Comparison of ENCODE assay signal across 19 cellular contexts in genomic region chr3:169034401-169034800, GRCh38.
DNase-seq lines count a peak whose midpoint lies in the region; ATAC-seq and TF ChIP-seq lines count a peak whose summit lies in the region.
"Had no signal": no experiment of that assay in that cellular context is flagged by ENCODE, and none has a peak within 500 bp of the region (broad histone marks: within the 10 kb centered on the region; RNA-seq: fewer than 3 reads in every experiment).

No MANE protein-coding gene starts in this region.

- no peak overlapping the region for H3K18ac ChIP-seq in IMR-90 (ENCODE audit: low read depth, low read length)

- no peak overlapping the region for H3K4ac ChIP-seq in IMR-90 (ENCODE audit: low read depth, low read length)

- H3K9me1 ChIP-seq in IMR-90 (ENCODE audit: insufficient read depth, low read length), result no peaks in the 10 kb centered on the region

- in situ Hi-C loops in IMR-90 (cut with MboI; ENCODE audit: low sequenced_read_pairs), result loop anchor here (25.0 kb wide), 1 partner anchor 628 kb away; the partner anchor contains the start of gene MECOM

- H3K9ac ChIP-seq in IMR-90 (ENCODE audit: low read depth, low read length), result no peak overlapping the region

- H2AK9ac ChIP-seq in IMR-90 (replicated peaks; ENCODE audit: low read depth, low read length, poor library complexity), result no peak overlapping the region

- H2BK5ac ChIP-seq in IMR-90 (ENCODE audit: low read depth, low read length, poor library complexity, severe bottlenecking), result no peak overlapping the region

- no peaks in the 10 kb centered on the region for H3K9me3 ChIP-seq in IMR-90 (ENCODE audit: control insufficient read depth, insufficient read depth, low read length)
- H3K9me3 ChIP-seq: gastroesophageal sphincter, suprapubic skin had no signal

- TF ChIP-seq CTCF in AG10803 (conservative IDR thresholded peaks at IDR 0.05; ENCODE audit: low read length), result no peak
- TF ChIP-seq CTCF in IMR-90 (conservative IDR thresholded peaks at IDR 0.05; ENCODE audit: low read depth, low read length), result no peak
- TF ChIP-seq CTCF in GM10248 (IDR thresholded peaks at IDR 0.05; ENCODE audit: control extremely low read depth, extremely low read depth, low read depth, missing control alignments), result no peak

- DNase-seq in AG10803 (ENCODE audit: low read depth), result peak; percentile 60
- peak; percentile 67 for DNase-seq in IMR-90
- DNase-seq in dedifferentiated amniotic fluid mesenchymal stem cell (ENCODE audit: extremely low spot score), result peak; percentile 25
- DNase-seq in iris pigment epithelial cell (ENCODE audit: low read depth), result peak; percentile 67
- DNase-seq in CD1c-positive myeloid dendritic cell (ENCODE audit: extremely low spot score), result no peak
- DNase-seq in GM10248 (ENCODE audit: extremely low spot score), result no peak
- DNase-seq in stimulated activated CD8-positive, alpha-beta memory T cell treated with anti-CD3 and anti-CD28 coated beads, Interleukin-4, amount 100 ng/mL, for 48 hours, result no peak
- DNase-seq: activated CD4-positive, alpha-beta T cell treated with anti-CD3 and anti-CD28 coated beads for 36 hours; CD4-positive, alpha-beta T cell; mesenchymal stem cell; naive thymus-derived CD4-positive, alpha-beta T cell; right cardiac atrium; SHP77; stimulated activated CD4-positive, alpha-beta T cell treated with anti-CD3 and anti-CD28 coated beads, Interleukin-15, amount 100 ng/mL, for 24 hours had no signal

- H3K23ac ChIP-seq in IMR-90 (ENCODE audit: low read depth, low read length), result no peak overlapping the region

- H3K36me3 ChIP-seq in IMR-90 (ENCODE audit: control insufficient read depth, insufficient read depth, low read length), result no peaks in the 10 kb centered on the region
- H3K36me3 ChIP-seq: gastroesophageal sphincter, suprapubic skin had no signal

- TF ChIP-seq RAD21 in IMR-90 (IDR thresholded peaks at IDR 0.05; ENCODE audit: low read length), result no peak

- BruUV-seq in IMR-90 (replicated peaks; lab: Mats Ljungman, UMichigan), result no TSS peak

- no peak overlapping the region for H3K4me2 ChIP-seq in IMR-90 (ENCODE audit: low read depth, low read length)

- intact Hi-C loops in IMR-90 (cut with micrococcal nuclease), result loop anchor here (1.0 kb wide), 1 partner anchor 48 kb away; no protein-coding TSS in a partner anchor

- dilution Hi-C loops in IMR-90 (cut with HindIII; ENCODE audit: low sequenced_read_pairs, unreplicated experiment), result no loop called here

- no peak overlapping the region for H2AK5ac ChIP-seq in IMR-90 (ENCODE audit: low read depth, low read length)

- TF ChIP-seq POLR2A in IMR-90 (IDR thresholded peaks at IDR 0.05; ENCODE audit: low read depth, low read length), result no peak

- WGBS in IMR-90 (ENCODE audit: extremely low coverage in 2 of 2, insufficient read length in 1 of 2), 2 experiments, result no CpG with 5 or more reads among the region's 1 CpG

- H2BK15ac ChIP-seq in IMR-90 (ENCODE audit: low read depth, low read length), result no peak overlapping the region

- peak overlapping the region; percentile 40 for H2AFZ ChIP-seq in IMR-90 (replicated peaks; ENCODE audit: low read length, poor library complexity)

- peak; percentile 69 for ATAC-seq in IMR-90 (ENCODE audit: low read depth)
- no peak for ATAC-seq in HG02870 (IDR thresholded peaks at IDR 0.05; ENCODE audit: unreplicated experiment)
- ATAC-seq: activated CD4-positive, alpha-beta T cell treated with anti-CD3 and anti-CD28 coated beads for 36 hours; activated naive CD4-positive, alpha-beta T cell treated with anti-CD3 and anti-CD28 coated beads, Interleukin-2, amount 50 U/mL, for 72 hours; gastroesophageal sphincter; HCT116; naive thymus-derived CD4-positive, alpha-beta T cell; right cardiac atrium had no signal

- no peak overlapping the region for H3K56ac ChIP-seq in IMR-90 (ENCODE audit: extremely low read depth, insufficient read depth, low read length)

- no peak overlapping the region for H4K5ac ChIP-seq in IMR-90 (ENCODE audit: low read depth, low read length)

- H4K20me1 ChIP-seq in IMR-90 (ENCODE audit: insufficient read depth, low read length), result no peaks in the 10 kb centered on the region

- H2BK20ac ChIP-seq in IMR-90 (ENCODE audit: low read depth, low read length), result no peak overlapping the region

- CTCF ChIA-PET in IMR-90 (lab: Yijun Ruan, JAX) (no interaction called here), GM10248 (lab: Yijun Ruan, JAX) (interaction anchor here (1.7 kb wide), 1 partner anchor 13 kb away, joined by 4 read pairs; no protein-coding TSS in a partner anchor)

- POLR2A ChIA-PET in IMR-90 (lab: Charles Lee; ENCODE audit: unreplicated experiment) (no interaction called here), GM10248 (lab: Yijun Ruan, JAX) (no interaction called here)

- no peaks in the 10 kb centered on the region for H3K79me1 ChIP-seq in IMR-90 (ENCODE audit: low read depth in 1 of 2, low read length in 2 of 2)

- no peak overlapping the region for H3K14ac ChIP-seq in IMR-90 (replicated peaks; ENCODE audit: low read depth, low read length)

- H3K27ac ChIP-seq in IMR-90 (ENCODE audit: insufficient read depth, low read length), result no peak overlapping the region
- H3K27ac ChIP-seq: gastroesophageal sphincter, suprapubic skin had no signal

- H2BK120ac ChIP-seq in IMR-90 (ENCODE audit: low read depth, low read length), result no peak overlapping the region

- H3K4me3 ChIP-seq in AG10803 (ENCODE audit: low read length) (no peak overlapping the region), IMR-90 (ENCODE audit: insufficient read depth, low read depth, low read length) (no peak overlapping the region)
- H3K4me3 ChIP-seq: gastroesophageal sphincter, suprapubic skin had no signal

- no peak overlapping the region for H4K8ac ChIP-seq in IMR-90 (ENCODE audit: low read depth in 2 of 2, low read length in 2 of 2)

- no peak overlapping the region for H4K91ac ChIP-seq in IMR-90 (ENCODE audit: insufficient read depth, low read depth, low read length)

- H3K4me1 ChIP-seq in IMR-90 (ENCODE audit: control insufficient read depth, insufficient read depth, low read length), result no peaks in the 10 kb centered on the region
- H3K4me1 ChIP-seq: gastroesophageal sphincter, suprapubic skin had no signal

- no peaks in the 10 kb centered on the region for H3K27me3 ChIP-seq in IMR-90 (ENCODE audit: control insufficient read depth, insufficient read depth, low read length)
- H3K27me3 ChIP-seq: gastroesophageal sphincter, suprapubic skin had no signal

TF ChIP-seq in IMR-90, 13 proteins besides CTCF, POLR2A, EP300 and RAD21:
- TF ChIP-seq USF2 (IDR thresholded peaks at IDR 0.05; ENCODE audit: low read depth, low read length), result no peak
- TF ChIP-seq FOS (IDR thresholded peaks at IDR 0.05; ENCODE audit: low read depth, low read length), result no peak
- TF ChIP-seq MXI1 (IDR thresholded peaks at IDR 0.05; ENCODE audit: borderline replicate concordance, low read depth, low read length), result no peak
- TF ChIP-seq CEBPB (IDR thresholded peaks at IDR 0.05; ENCODE audit: low read depth, low read length), result peak; percentile 80
- no peak for TF ChIP-seq RCOR1 (IDR thresholded peaks at IDR 0.05; ENCODE audit: insufficient replicate concordance, low read length)
- no peak for TF ChIP-seq NFE2L2 (IDR thresholded peaks at IDR 0.05; ENCODE audit: low read depth, low read length)
- TF ChIP-seq MAFK (IDR thresholded peaks at IDR 0.05; ENCODE audit: low read depth, low read length), result no peak
- no peak for TF ChIP-seq BHLHE40 (IDR thresholded peaks at IDR 0.05; ENCODE audit: low read depth, low read length)

Comparison
In these comparisons a context has a peak if more than half of its experiments do, and no peak if none do; other contexts are left out.
1. DNase-seq: peak in AG10803 (single experiment), IMR-90 (single experiment), dedifferentiated amniotic fluid mesenchymal stem cell (single experiment) and iris pigment epithelial cell (single experiment); none in CD1c-positive myeloid dendritic cell (single experiment), GM10248 (single experiment) and stimulated activated CD8-positive, alpha-beta memory T cell treated with anti-CD3 and anti-CD28 coated beads, Interleukin-4, amount 100 ng/mL, for 48 hours (single experiment).